ENCODE assay signal across 1 cellular context in the genomic region with DNA sequence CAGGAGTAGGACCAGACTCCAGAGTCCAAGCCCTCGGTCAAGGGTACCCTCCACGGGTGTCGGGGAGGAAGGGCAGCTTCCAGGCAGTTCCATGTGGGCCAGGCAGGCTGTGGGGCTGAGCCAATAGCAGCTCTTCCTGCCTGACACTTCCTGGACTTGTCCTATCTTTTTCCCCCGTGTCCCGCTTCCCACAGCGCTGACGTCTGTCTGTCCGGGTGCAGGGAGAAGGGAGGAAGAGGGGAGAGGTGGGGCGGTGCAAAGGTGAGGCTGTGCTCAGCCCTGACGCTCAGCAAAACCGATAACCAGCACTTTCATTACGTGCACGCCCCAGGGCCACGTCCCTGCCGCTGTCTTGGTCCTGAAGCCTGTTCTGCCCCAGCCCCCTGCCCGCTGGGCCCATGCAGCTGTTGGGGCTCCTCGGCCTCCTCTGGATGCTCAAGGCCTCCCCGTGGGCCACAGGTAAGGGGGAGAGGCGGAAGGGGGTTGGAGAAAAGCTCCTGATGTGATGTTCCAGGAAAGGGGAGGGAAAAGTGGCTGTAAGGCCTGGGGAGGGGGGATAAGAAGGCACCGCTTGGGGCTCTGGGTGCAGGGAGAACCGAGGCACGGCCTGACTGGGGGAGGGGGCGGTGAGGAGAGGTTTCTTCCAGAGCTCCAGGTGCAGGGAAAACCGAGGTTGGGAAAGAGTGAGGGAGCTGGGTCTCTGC.
TF ChIP-seq lines count a peak whose summit lies in the region.

A gene with protein sequence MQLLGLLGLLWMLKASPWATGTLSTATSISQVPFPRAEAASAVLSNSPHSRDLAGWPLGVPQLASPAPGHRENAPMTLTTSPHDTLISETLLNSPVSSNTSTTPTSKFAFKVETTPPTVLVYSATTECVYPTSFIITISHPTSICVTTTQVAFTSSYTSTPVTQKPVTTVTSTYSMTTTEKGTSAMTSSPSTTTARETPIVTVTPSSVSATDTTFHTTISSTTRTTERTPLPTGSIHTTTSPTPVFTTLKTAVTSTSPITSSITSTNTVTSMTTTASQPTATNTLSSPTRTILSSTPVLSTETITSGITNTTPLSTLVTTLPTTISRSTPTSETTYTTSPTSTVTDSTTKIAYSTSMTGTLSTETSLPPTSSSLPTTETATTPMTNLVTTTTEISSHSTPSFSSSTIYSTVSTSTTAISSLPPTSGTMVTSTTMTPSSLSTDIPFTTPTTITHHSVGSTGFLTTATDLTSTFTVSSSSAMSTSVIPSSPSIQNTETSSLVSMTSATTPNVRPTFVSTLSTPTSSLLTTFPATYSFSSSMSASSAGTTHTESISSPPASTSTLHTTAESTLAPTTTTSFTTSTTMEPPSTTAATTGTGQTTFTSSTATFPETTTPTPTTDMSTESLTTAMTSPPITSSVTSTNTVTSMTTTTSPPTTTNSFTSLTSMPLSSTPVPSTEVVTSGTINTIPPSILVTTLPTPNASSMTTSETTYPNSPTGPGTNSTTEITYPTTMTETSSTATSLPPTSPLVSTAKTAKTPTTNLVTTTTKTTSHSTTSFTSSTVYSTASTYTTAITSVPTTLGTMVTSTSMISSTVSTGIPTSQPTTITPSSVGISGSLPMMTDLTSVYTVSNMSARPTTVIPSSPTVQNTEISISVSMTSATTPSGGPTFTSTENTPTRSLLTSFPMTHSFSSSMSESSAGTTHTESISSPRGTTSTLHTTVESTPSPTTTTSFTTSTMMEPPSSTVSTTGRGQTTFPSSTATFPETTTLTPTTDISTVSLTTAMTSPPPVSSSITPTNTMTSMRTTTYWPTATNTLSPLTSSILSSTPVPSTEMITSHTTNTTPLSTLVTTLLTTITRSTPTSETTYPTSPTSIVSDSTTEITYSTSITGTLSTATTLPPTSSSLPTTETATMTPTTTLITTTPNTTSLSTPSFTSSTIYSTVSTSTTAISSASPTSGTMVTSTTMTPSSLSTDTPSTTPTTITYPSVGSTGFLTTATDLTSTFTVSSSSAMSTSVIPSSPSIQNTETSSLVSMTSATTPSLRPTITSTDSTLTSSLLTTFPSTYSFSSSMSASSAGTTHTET (N-terminal part only) (plus strand): TSS at position 308 of the 704 bp plus-strand sequence. CDS start 91 bp downstream, at position 399.

TF ChIP-seq in WTC11, 78 proteins besides CTCF, POLR2A, EP300 and RAD21 (continued from another document):
- TF ChIP-seq, protein P1, sequence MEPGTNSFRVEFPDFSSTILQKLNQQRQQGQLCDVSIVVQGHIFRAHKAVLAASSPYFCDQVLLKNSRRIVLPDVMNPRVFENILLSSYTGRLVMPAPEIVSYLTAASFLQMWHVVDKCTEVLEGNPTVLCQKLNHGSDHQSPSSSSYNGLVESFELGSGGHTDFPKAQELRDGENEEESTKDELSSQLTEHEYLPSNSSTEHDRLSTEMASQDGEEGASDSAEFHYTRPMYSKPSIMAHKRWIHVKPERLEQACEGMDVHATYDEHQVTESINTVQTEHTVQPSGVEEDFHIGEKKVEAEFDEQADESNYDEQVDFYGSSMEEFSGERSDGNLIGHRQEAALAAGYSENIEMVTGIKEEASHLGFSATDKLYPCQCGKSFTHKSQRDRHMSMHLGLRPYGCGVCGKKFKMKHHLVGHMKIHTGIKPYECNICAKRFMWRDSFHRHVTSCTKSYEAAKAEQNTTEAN (CRISPR knock-in tag; IDR thresholded peaks at IDR 0.05), result no peak
- TF ChIP-seq FOXP1 (CRISPR knock-in tag; IDR thresholded peaks at IDR 0.05; ENCODE audit: borderline replicate concordance) (no peak), MXD4 (CRISPR knock-in tag; IDR thresholded peaks at IDR 0.05; ENCODE audit: borderline replicate concordance) (no peak)
